Comparison of ENCODE assay signal across 21 cellular contexts in the genomic region with DNA sequence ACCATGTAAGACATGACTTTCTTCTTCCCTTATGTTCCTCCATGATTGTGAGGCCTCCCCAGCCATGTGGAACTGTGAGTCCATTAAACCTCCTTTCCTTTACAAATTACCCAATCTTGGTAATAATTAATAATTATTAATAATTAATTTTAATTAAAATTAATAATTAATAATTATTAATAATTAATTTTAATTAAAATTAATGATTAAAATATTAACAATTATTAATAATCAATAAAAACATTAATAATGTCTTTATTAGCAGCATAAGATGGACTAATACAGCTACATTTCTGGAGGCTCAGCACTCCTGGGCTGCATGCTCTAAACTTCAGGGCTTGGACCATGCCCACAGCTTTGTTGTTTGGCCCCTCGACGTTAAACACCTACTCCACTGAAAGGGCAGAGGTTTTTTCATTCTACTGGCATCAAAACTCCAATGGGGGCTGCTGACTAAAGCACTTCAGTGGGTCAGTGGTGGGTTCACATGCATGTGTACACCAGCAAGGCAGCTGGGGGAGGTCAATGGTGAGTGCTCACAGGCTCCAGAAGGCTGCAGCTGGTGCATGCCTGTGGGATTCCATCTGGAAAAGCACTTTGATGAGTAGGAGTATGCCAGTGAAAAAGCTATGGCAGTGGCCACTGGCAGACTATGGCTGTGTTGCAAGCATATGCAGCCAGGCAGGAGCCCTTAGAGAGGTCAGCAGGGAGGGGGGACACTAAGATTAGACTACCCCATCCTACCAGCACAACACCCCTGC.
"Had no signal": no experiment of that assay in that cellular context is flagged by ENCODE, and none has a peak within 500 bp of the region (broad histone marks: within the 10 kb centered on the region; RNA-seq: fewer than 3 reads in every experiment).

No MANE protein-coding gene starts in this region.

- H3K27me3 ChIP-seq: MG63 had no signal

- ATAC-seq: Panc1, PC-3 had no signal

- H3K36me3 ChIP-seq: MG63 had no signal

- H3K4me2 ChIP-seq: SK-N-SH had no signal

- H3K4me3 ChIP-seq: MG63 had no signal

- FAIRE-seq: HTR-8/SVneo had no signal

- H3K27ac ChIP-seq: HL-60, RWPE1 had no signal

- H3K9ac ChIP-seq: SK-N-SH had no signal

- DNase-seq: KBM-7; MG63; NCI-H1092 treated with DMSO at 0.1 percent for 48 hours; NCI-H1436; NCI-H187; NCI-H2029; NCI-H2081 treated with DMSO at 0.1 percent for 48 hours; NCI-H226; NCI-H446; NCI-H510A; NCI-H524 treated with DMSO at 0.1 percent for 48 hours; NCI-H69; NCI-H774; NK-92 treated with Interleukin-12 subunit alpha and Interleukin-12 subunit beta, amount 100 ng/mL, for 24 hours; PC-3; SHP77; SK-N-SH had no signal

- H3K9me3 ChIP-seq: SK-N-SH had no signal
